Comparison of ENCODE assay signal across 8 cellular contexts in the genomic region with DNA sequence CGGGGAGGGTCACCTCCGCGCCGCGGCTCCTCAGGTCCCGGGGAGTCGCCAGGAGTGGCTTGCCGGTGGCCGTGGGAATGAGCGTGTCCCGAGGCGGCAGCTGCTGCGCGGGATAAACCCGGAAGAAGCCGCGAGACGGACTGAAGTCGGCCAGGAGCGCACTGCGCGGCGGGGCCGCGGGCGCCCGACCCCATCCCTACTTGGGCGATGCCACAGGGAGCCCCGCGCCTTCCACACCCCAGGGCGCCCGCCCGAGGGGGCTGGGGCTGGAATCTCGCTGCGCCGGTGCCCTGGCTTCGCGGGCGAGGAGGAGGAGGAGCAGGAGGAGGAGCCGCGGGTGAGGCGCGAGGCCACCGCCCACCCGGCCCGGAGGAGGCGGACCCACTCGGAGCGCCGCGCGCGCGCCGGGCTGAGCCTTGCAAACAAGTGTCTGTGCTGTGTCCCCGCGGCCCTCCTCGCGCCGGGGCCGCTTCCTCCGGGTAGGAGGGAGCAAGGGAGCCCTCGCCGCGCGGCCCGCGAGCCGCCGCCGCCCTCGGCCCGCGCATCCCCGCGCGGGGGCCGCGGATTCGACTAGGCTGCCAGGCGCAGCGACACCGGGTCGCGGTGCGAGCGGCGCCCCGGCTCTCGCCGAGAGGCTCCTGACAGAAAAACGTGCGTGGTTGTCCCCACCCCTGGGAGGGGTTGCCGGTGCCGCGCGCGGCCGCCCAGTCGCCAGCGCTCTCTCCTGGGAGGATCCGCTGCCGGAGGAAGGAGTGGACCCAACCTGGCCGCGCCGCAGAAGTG. TPM values are rescaled to one million over a fixed set of nuclear protein-coding genes. Genes with fewer than 3 reads are reported as not detected.
DNase-seq lines count a peak whose midpoint lies in the region; ATAC-seq and TF ChIP-seq lines count a peak whose summit lies in the region.

Gene ZDHHC14 (plus strand): TSS at position 412 of the 783 bp plus-strand sequence.

- peak within 1 kb of the TSS; percentile 87 for H3K4me3 ChIP-seq in DOHH2 (ENCODE audit: low read length)
- H3K4me3 ChIP-seq in fibroblast of villous mesenchyme (ENCODE audit: low read depth, low read length), result peak within 1 kb of the TSS; percentile 91
- peak within 1 kb of the TSS; percentile 99 to 100 (median 99) for H3K4me3 ChIP-seq in stomach

- H3K36me3 Mint-ChIP-seq in neural crest cell (ENCODE audit: low read depth), result no peaks in the 10 kb centered on the region

- H3F3A ChIP-seq in DOHH2 (ENCODE audit: control insufficient read depth, insufficient read depth), result no peaks in the 10 kb centered on the region

- H3K27me3 Mint-ChIP-seq in neural crest cell (ENCODE audit: low read depth), result peaks cover 33% of the 10 kb centered on the region

- H3K27me3 ChIP-seq in DOHH2 (ENCODE audit: control insufficient read depth, low read length) (peaks cover 20% of the 10 kb centered on the region), stomach (no peaks in the 10 kb centered on the region)

- H3K4me2 ChIP-seq in DOHH2 (ENCODE audit: low read length), result peak within 1 kb of the TSS; percentile 66

- no peaks in the 10 kb centered on the region for H3K9me3 Mint-ChIP-seq in neural crest cell

- peaks cover 6% of the 10 kb centered on the region; the same call in 1 of the 2 replicates for H4K20me1 ChIP-seq in DOHH2 (ENCODE audit: control insufficient read depth, insufficient read depth, low read depth, low read length)

- peaks cover 3% of the 10 kb centered on the region; the same call in 1 of the 2 replicates for H3K79me2 ChIP-seq in DOHH2 (ENCODE audit: control insufficient read depth, low read length)

- H3K27ac ChIP-seq in DOHH2 (ENCODE audit: low read depth, low read length) (peak within 1 kb of the TSS; percentile 53), stomach (peak within 1 kb of the TSS; percentile 94 to 99 (median 97))

- no peaks in the 10 kb centered on the region for H3K9me3 ChIP-seq in DOHH2 (ENCODE audit: control insufficient read depth, insufficient read depth, low read length)
- H3K9me3 ChIP-seq in stomach, result no peaks in the 10 kb centered on the region

- peaks cover 20% of the 10 kb centered on the region for H3K4me1 Mint-ChIP-seq in neural crest cell

- H3K9me2 ChIP-seq in DOHH2 (replicated peaks; ENCODE audit: control insufficient read depth, low read length), result no peaks in the 10 kb centered on the region

- intact Hi-C loops in stomach (cut with DNase I; ENCODE audit: low total_unique reads), result no loop called here

- ATAC-seq in GM21737 (IDR thresholded peaks at IDR 0.05; ENCODE audit: unreplicated experiment), result peak; percentile 70

- no peak within 1 kb of the TSS for H3K27ac Mint-ChIP-seq in neural crest cell (ENCODE audit: unreplicated experiment)

- DNase-seq in KG1 (lab: John Stamatoyannopoulos, UW) (peak; percentile 88), SHP77 (lab: John Stamatoyannopoulos, UW) (peak; percentile 66 to 83), activated gamma-delta T cell treated with Interleukin-2 at 50 U/mL for 16 hours (peak; percentile 82), fibroblast of villous mesenchyme (ENCODE audit: low read depth) (peak; percentile 81), neural crest cell (ENCODE audit: low read depth, low spot score) (peak; percentile 66), stomach (peak; percentile 92)

- no peaks in the 10 kb centered on the region for H3K36me3 ChIP-seq in DOHH2 (ENCODE audit: control insufficient read depth, low read length)
- H3K36me3 ChIP-seq in stomach, result no peaks in the 10 kb centered on the region

- peak within 1 kb of the TSS; percentile 86 for H3K4me3 Mint-ChIP-seq in neural crest cell

- WGBS in stomach, 5 donors, result 0% methylated on average over 7 to 106 of the region's 106 CpGs

- TF ChIP-seq EP300 in stomach (IDR thresholded peaks at IDR 0.05), result no peak

- TF ChIP-seq CTCF in DOHH2 (IDR thresholded peaks at IDR 0.05; ENCODE audit: low read depth, low read length, poor library complexity, severe bottlenecking) (no peak), fibroblast of villous mesenchyme (IDR thresholded peaks at IDR 0.05; ENCODE audit: insufficient read depth, low read depth, low read length) (no peak), neural crest cell (conservative IDR thresholded peaks at IDR 0.05) (no peak), stomach (IDR thresholded peaks at IDR 0.05) (no peak)

- H3K4me1 ChIP-seq in DOHH2 (ENCODE audit: control insufficient read depth, low read length) (peaks cover 11% of the 10 kb centered on the region), stomach (peaks cover 14 to 40% (median 22%) of the 10 kb centered on the region in 4 donors)

- TF ChIP-seq POLR2A in stomach (IDR thresholded peaks at IDR 0.05), result peak in 1 of 4 donors; percentile 45

RNA-seq across cellular contexts. Expression of gene ZDHHC14, which starts in this region (rescaled TPM):
- total RNA-seq in fibroblast of villous mesenchyme, result 2.6 and 4.3 TPM in 2 replicates
- 5.0 and 5.3 TPM in 2 replicates for total RNA-seq in neural crest cell
- 10 to 100 TPM in 4 of 5 donors, 1 to 10 TPM in 1; 4.3 to 25.7 (median 17.0) TPM for total RNA-seq in stomach
- polyA plus RNA-seq in stomach, result 1 to 10 TPM; 3.4 to 4.3 (median 3.9) TPM

Comparison
In these comparisons a context has a peak if more than half of its experiments do, and no peak if none do; other contexts are left out.
1. Peak in every context shown above with its lines: DNase-seq, ATAC-seq, H3K4me3 ChIP-seq and H3K27ac ChIP-seq.